In the genomic region with DNA sequence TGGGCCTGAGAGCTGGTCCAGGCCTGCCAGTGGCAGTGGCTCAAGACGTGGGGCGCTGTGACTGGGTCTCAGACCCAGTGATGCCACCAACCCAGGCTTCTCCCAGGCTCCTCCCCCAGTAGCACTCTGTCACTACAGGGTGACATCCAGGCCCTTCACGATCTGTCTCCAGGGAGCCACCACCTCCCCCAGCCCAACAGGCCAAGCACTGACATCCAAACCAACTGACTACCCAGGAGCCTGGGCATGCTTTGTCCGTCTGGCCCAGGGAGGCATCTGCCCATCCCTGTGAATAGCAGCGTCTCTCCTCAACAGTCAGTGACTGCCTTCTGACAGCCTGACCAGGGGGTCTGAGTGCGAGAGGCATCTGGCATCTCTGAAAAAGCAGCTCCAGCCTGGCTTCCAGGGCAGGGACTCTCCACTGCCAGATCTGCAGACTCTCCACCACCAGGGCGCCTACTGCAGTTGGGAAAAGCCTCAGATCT, we compare ENCODE assay signal across 9 cellular contexts. TPM values are rescaled to one million over a fixed set of nuclear protein-coding genes. Genes with fewer than 3 reads are reported as not detected.
DNase-seq lines count a peak whose midpoint lies in the region; ATAC-seq, FAIRE-seq and TF ChIP-seq lines count a peak whose summit lies in the region.
"Had no signal": no experiment of that assay in that cellular context is flagged by ENCODE, and none has a peak within 500 bp of the region (broad histone marks: within the 10 kb centered on the region; RNA-seq: fewer than 3 reads in every experiment).

No MANE protein-coding gene starts in this region.

- no peak for FAIRE-seq in HTR-8/SVneo (lab: Jason Lieb, UNC)

- DNase-seq in HCT116 (ENCODE audit: low read depth, low spot score), result no peak
- DNase-seq in WERI-Rb-1, result peak; percentile 23
- no peak for DNase-seq in cardiac muscle cell (ENCODE audit: low read depth in 1 of 2, low spot score in 1 of 2)
- DNase-seq in HTR-8/SVneo (ENCODE audit: insufficient read length, low spot score), result no peak
- no peak for DNase-seq in iPS-NIHi7 (ENCODE audit: extremely low spot score)
- no peak for DNase-seq in ACHN
- DNase-seq: SIG-M5 had no signal

- RAD21 ChIA-PET in HCT116 (lab: Charles Lee; ENCODE audit: low non-redundant PET in 1 of 2, low total read pairs in 2 of 2, uncharacterized antibody in 2 of 2, unreplicated experiment in 2 of 2), result no interaction called here

- peak overlapping the region; percentile 83 for H3K9ac ChIP-seq in HCT116 (ENCODE audit: low read length)
- H3K9ac ChIP-seq in rectal smooth muscle tissue (ENCODE audit: low read length), result peak overlapping the region; percentile 19

- H3K9me3 ChIP-seq in HCT116 (ENCODE audit: control insufficient read depth in 1 of 2, insufficient read depth in 1 of 2, low read depth in 1 of 2, low read length in 2 of 2), result no peaks in the 10 kb centered on the region
- no peaks in the 10 kb centered on the region for H3K9me3 ChIP-seq in WERI-Rb-1 (ENCODE audit: severe bottlenecking)
- no peaks in the 10 kb centered on the region for H3K9me3 ChIP-seq in cardiac muscle cell (ENCODE audit: low read depth)

- H3K36me3 ChIP-seq in HCT116 (ENCODE audit: control insufficient read depth in 1 of 2, insufficient read depth in 2 of 2, low read length in 2 of 2), result no peaks in the 10 kb centered on the region
- H3K36me3 ChIP-seq in WERI-Rb-1, result no peaks in the 10 kb centered on the region
- no peaks in the 10 kb centered on the region for H3K36me3 ChIP-seq in cardiac muscle cell
- H3K36me3 ChIP-seq in rectal smooth muscle tissue (ENCODE audit: control insufficient read depth, insufficient read depth, low read length), result no peaks in the 10 kb centered on the region

- no peaks in the 10 kb centered on the region for H4K20me1 ChIP-seq in HCT116 (ENCODE audit: insufficient read depth)

- in situ Hi-C loops in ACHN (cut with HindIII; ENCODE audit: low pct_ligation_motif_present, low pct_unique_long_range_greater_than_20kb, low sequenced_read_pairs), result no loop called here

- CTCF ChIA-PET in HCT116 (lab: Charles Lee), result no interaction called here

- H3K27ac ChIP-seq in HCT116 (ENCODE audit: low read depth, low read length), result no peak overlapping the region; the same call in 1 of the 2 replicates
- peak overlapping the region; percentile 99 for H3K27ac ChIP-seq in WERI-Rb-1
- H3K27ac ChIP-seq in cardiac muscle cell, result peak overlapping the region; percentile 99
- peak overlapping the region; percentile 98 for H3K27ac ChIP-seq in rectal smooth muscle tissue (ENCODE audit: low read depth, low read length)

- H3K4me3 ChIP-seq in HCT116 (replicated peaks in 1 of 2; ENCODE audit: low read depth in 1 of 2, low read length in 2 of 2) (no peak overlapping the region), WERI-Rb-1 (ENCODE audit: low read depth, low read length) (no peak overlapping the region), cardiac muscle cell (no peak overlapping the region), rectal smooth muscle tissue (ENCODE audit: low read length) (peak overlapping the region; percentile 60)

- no peak for ATAC-seq in HCT116
- no peak for ATAC-seq in HG02678 (IDR thresholded peaks at IDR 0.05; ENCODE audit: unreplicated experiment)

- H3K79me2 ChIP-seq in HCT116 (ENCODE audit: insufficient read depth, low read length), result no peaks in the 10 kb centered on the region

- POLR2A ChIA-PET in HCT116 (lab: Charles Lee), result interaction anchor here (1.7 kb wide), 1 partner anchor 68 kb away, joined by 6 read pairs; no protein-coding TSS in a partner anchor

- no peak for TF ChIP-seq POLR2A in HCT116 (IDR thresholded peaks at IDR 0.05; ENCODE audit: borderline replicate concordance, extremely low read depth, insufficient read depth, insufficient read length)

- H3K27me3 ChIP-seq in HCT116 (ENCODE audit: insufficient read depth, low read length) (no peaks in the 10 kb centered on the region), WERI-Rb-1 (ENCODE audit: insufficient read depth, low read depth, severe bottlenecking) (no peaks in the 10 kb centered on the region), cardiac muscle cell (no peaks in the 10 kb centered on the region), rectal smooth muscle tissue (ENCODE audit: control insufficient read depth, insufficient read depth, low read length) (no peaks in the 10 kb centered on the region)

- no peak overlapping the region for H2AFZ ChIP-seq in HCT116 (ENCODE audit: low read depth, low read length, poor library complexity, severe bottlenecking)

- intact Hi-C loops in HCT116 (cut with micrococcal nuclease), result no loop called here

- no peaks in the 10 kb centered on the region for H3K9me2 ChIP-seq in HCT116 (ENCODE audit: insufficient read depth)

- no peak for TF ChIP-seq RAD21 in HCT116 (IDR thresholded peaks at IDR 0.05; ENCODE audit: low read depth)

- no TSS peak for BruUV-seq in HCT116 (replicated peaks; lab: Mats Ljungman, UMichigan)

- H3K4me1 ChIP-seq in HCT116 (ENCODE audit: control insufficient read depth in 1 of 2, insufficient read depth in 2 of 2, low read length in 2 of 2) (peaks cover 25 to 49% of the 10 kb centered on the region in 2 experiments), cardiac muscle cell (ENCODE audit: low read depth) (peaks cover 23% of the 10 kb centered on the region), rectal smooth muscle tissue (ENCODE audit: control insufficient read depth, insufficient read depth, low read length) (peaks cover 31% of the 10 kb centered on the region)

- TF ChIP-seq CTCF in HCT116 (IDR thresholded peaks at IDR 0.05 in 2 of 3, conservative IDR thresholded peaks at IDR 0.05 in 1 of 3; ENCODE audit: borderline replicate concordance in 1 of 3, insufficient read depth in 1 of 3, low read depth in 2 of 3, low read length in 2 of 3) (no peak), WERI-Rb-1 (IDR thresholded peaks at IDR 0.05; ENCODE audit: low read depth, low read length) (0 out of 2 replicates have a peak, but pooled peaks have one; percentile 1), cardiac muscle cell (IDR thresholded peaks at IDR 0.05; ENCODE audit: low read depth, low read length) (no peak)

- H3K4me2 ChIP-seq in HCT116 (ENCODE audit: low read length), result peak overlapping the region; percentile 92

TF ChIP-seq in HCT116, 20 proteins besides CTCF, POLR2A, EP300 and RAD21 (continues in another document):
- TF ChIP-seq CBX3 (IDR thresholded peaks at IDR 0.05; ENCODE audit: low read depth) (no peak), POLR2AphosphoS5 (IDR thresholded peaks at IDR 0.05; ENCODE audit: low read depth, low read length) (no peak), MAX (IDR thresholded peaks at IDR 0.05) (no peak), EZH2 (IDR thresholded peaks at IDR 0.05) (no peak), SP1 (IDR thresholded peaks at IDR 0.05; ENCODE audit: low read depth) (no peak), CEBPB (IDR thresholded peaks at IDR 0.05; ENCODE audit: low read depth) (no peak), JUND (IDR thresholded peaks at IDR 0.05) (no peak), REST (IDR thresholded peaks at IDR 0.05; ENCODE audit: low read depth) (no peak), SRF (IDR thresholded peaks at IDR 0.05; ENCODE audit: low read depth) (no peak), EGR1 (IDR thresholded peaks at IDR 0.05; ENCODE audit: low read depth) (no peak), ATF3 (IDR thresholded peaks at IDR 0.05) (no peak)

RNA-seq across cellular contexts. Expression of gene TEX44, which starts 13.0 kb away (rescaled TPM):
- total RNA-seq in HCT116 (2021; ENCODE audit: unreplicated experiment), result not detected
- not detected in 2 replicates for polyA plus RNA-seq in HCT116 (2012)
- not detected in 2 replicates for total RNA-seq in cardiac muscle cell
- not detected in 2 replicates for polyA plus RNA-seq in cardiac muscle cell
